In genomic region chr18:14432371-14432770, GRCh38 we compare ENCODE assay signal across 8 cellular contexts.
A peak's percentile ranks its signal among the peaks of the same experiment; 100 is the strongest.
DNase-seq lines count a peak whose midpoint lies in the region; ATAC-seq and TF ChIP-seq lines count a peak whose summit lies in the region.
"Not testable (repeated sequence)": the region's sequence is repeated elsewhere in the genome, so short reads cannot be mapped to it uniquely, and the experiment has no call there.

No MANE protein-coding gene starts in this region.

- TF ChIP-seq POLR2A in thyroid gland (IDR thresholded peaks at IDR 0.05) = not testable (repeated sequence)

- H3K27ac Mint-ChIP-seq in CD8-positive, alpha-beta T cell; activated CD4-positive, alpha-beta T cell treated with anti-CD3 and anti-CD28 coated beads for 36 hours; activated naive CD8-positive, alpha-beta T cell; immature natural killer cell; natural killer cell: not testable (repeated sequence)

- H2AFZ ChIP-seq in PC-9 = not testable (repeated sequence)

- ATAC-seq in CD8-positive, alpha-beta T cell; activated CD4-positive, alpha-beta T cell treated with anti-CD3 and anti-CD28 coated beads for 36 hours; activated T-cell treated with anti-CD3 and anti-CD28 coated beads, Interleukin-2, amount 50 U/mL, for 4 hours; natural killer cell: not testable (repeated sequence)

- H3K4me3 ChIP-seq in CD8-positive, alpha-beta T cell (ENCODE audit: low read depth, low read length); thyroid gland (replicated peaks in 1 of 3): not testable (repeated sequence)
- peak overlapping the region; percentile 35 for H3K4me3 ChIP-seq in PC-9

- H3K36me3 ChIP-seq in CD8-positive, alpha-beta T cell (ENCODE audit: insufficient read depth, low read length); PC-9 (ENCODE audit: low read depth); thyroid gland: not testable (repeated sequence)

- not testable (repeated sequence) for H3F3A ChIP-seq in PC-9 (ENCODE audit: insufficient read depth, low read depth)

- BruUV-seq in PC-9 (replicated peaks; lab: Mats Ljungman, UMichigan) = not testable (repeated sequence)

- H3K79me2 ChIP-seq in PC-9 (ENCODE audit: low read depth) = not testable (repeated sequence)

- H3K27me3 ChIP-seq in CD8-positive, alpha-beta T cell (ENCODE audit: insufficient read depth, low read length); PC-9 (ENCODE audit: insufficient read depth, low read depth); thyroid gland: not testable (repeated sequence)

- H3K4me1 Mint-ChIP-seq in CD8-positive, alpha-beta T cell (ENCODE audit: low read depth) = peaks cover 10% of the 10 kb centered on the region
- H3K4me1 Mint-ChIP-seq in activated CD4-positive, alpha-beta T cell treated with anti-CD3 and anti-CD28 coated beads for 36 hours; activated T-cell treated with anti-CD3 and anti-CD28 coated beads, Interleukin-2, amount 50 U/mL, for 4 hours (ENCODE audit: low read depth); activated naive CD8-positive, alpha-beta T cell (ENCODE audit: low read depth); immature natural killer cell; natural killer cell: not testable (repeated sequence)

- H3K9me3 ChIP-seq in CD8-positive, alpha-beta T cell (ENCODE audit: low read length); PC-9 (ENCODE audit: insufficient read depth, low read depth); thyroid gland: not testable (repeated sequence)

- peaks cover 11% of the 10 kb centered on the region for H3K27me3 Mint-ChIP-seq in CD8-positive, alpha-beta T cell (ENCODE audit: low read depth)
- H3K27me3 Mint-ChIP-seq in activated CD4-positive, alpha-beta T cell treated with anti-CD3 and anti-CD28 coated beads for 36 hours; activated T-cell treated with anti-CD3 and anti-CD28 coated beads, Interleukin-2, amount 50 U/mL, for 4 hours (ENCODE audit: low read depth); activated naive CD8-positive, alpha-beta T cell; immature natural killer cell (ENCODE audit: low read depth in 3 of 3); natural killer cell (ENCODE audit: low read depth in 2 of 2): not testable (repeated sequence)

- not testable (repeated sequence) for H3K27ac ChIP-seq in CD8-positive, alpha-beta T cell (ENCODE audit: low read depth, low read length); PC-9
- peak overlapping the region in 1 of 3 donors; percentile 57 for H3K27ac ChIP-seq in thyroid gland

- POLR2A ChIA-PET in CD8-positive, alpha-beta T cell (lab: Charles Lee); activated CD4-positive, alpha-beta T cell treated with anti-CD3 and anti-CD28 coated beads for 36 hours (lab: Charles Lee): not testable (repeated sequence)
- POLR2A ChIA-PET in PC-9 (lab: Charles Lee; ENCODE audit: unreplicated experiment) = interaction anchor here (0.6 kb wide), 1 partner anchor 591 kb away, joined by 12 read pairs; no protein-coding TSS in a partner anchor

- not testable (repeated sequence) for DNase-seq in CD8-positive, alpha-beta T cell; activated CD4-positive, alpha-beta T cell treated with anti-CD3 and anti-CD28 coated beads for 36 hours; activated T-cell treated with anti-CD3 and anti-CD28 coated beads, Interleukin-2, amount 50 U/mL, for 4 hours; immature natural killer cell; natural killer cell
- DNase-seq in PC-9 (peak; percentile 28 to 49), thyroid gland (peak; percentile 53 to 62)

- H3K4me2 ChIP-seq in PC-9 = peak overlapping the region; percentile 72

- TF ChIP-seq CTCF in CD8-positive, alpha-beta T cell (IDR thresholded peaks at IDR 0.05); PC-9 (conservative IDR thresholded peaks at IDR 0.05); natural killer cell (IDR thresholded peaks at IDR 0.05); thyroid gland (IDR thresholded peaks at IDR 0.05): not testable (repeated sequence)

- CTCF ChIA-PET in CD8-positive, alpha-beta T cell (lab: Charles Lee); PC-9 (lab: Charles Lee); activated CD4-positive, alpha-beta T cell treated with anti-CD3 and anti-CD28 coated beads for 36 hours (lab: Charles Lee): not testable (repeated sequence)

- H3K9me2 ChIP-seq in PC-9 (ENCODE audit: insufficient read depth) = not testable (repeated sequence)

- WGBS in thyroid gland, 2 donors = 51 to 57% methylated on average over 9 to 10 of the region's 10 CpGs

- intact Hi-C loops in CD8-positive, alpha-beta T cell (cut with DNase I, micrococcal nuclease); PC-9 (cut with micrococcal nuclease; ENCODE audit: unreplicated experiment); activated CD4-positive, alpha-beta T cell treated with anti-CD3 and anti-CD28 coated beads for 36 hours (cut with DNase I, micrococcal nuclease); natural killer cell (cut with micrococcal nuclease); thyroid gland (cut with DNase I): not testable (repeated sequence)

- H3K36me3 Mint-ChIP-seq in CD8-positive, alpha-beta T cell; activated CD4-positive, alpha-beta T cell treated with anti-CD3 and anti-CD28 coated beads for 36 hours (ENCODE audit: low read depth); activated T-cell treated with anti-CD3 and anti-CD28 coated beads, Interleukin-2, amount 50 U/mL, for 4 hours (ENCODE audit: insufficient read depth); activated naive CD8-positive, alpha-beta T cell; immature natural killer cell; natural killer cell: not testable (repeated sequence)

- not testable (repeated sequence) for H3K4me1 ChIP-seq in CD8-positive, alpha-beta T cell (ENCODE audit: insufficient read depth, low read length); PC-9 (replicated peaks; ENCODE audit: insufficient read depth); thyroid gland

- H3K9me3 Mint-ChIP-seq in CD8-positive, alpha-beta T cell; activated CD4-positive, alpha-beta T cell treated with anti-CD3 and anti-CD28 coated beads for 36 hours (ENCODE audit: low read depth); activated T-cell treated with anti-CD3 and anti-CD28 coated beads, Interleukin-2, amount 50 U/mL, for 4 hours; activated naive CD8-positive, alpha-beta T cell (ENCODE audit: low read depth); immature natural killer cell; natural killer cell: not testable (repeated sequence)

- peak overlapping the region; percentile 58 for H3K4me3 Mint-ChIP-seq in CD8-positive, alpha-beta T cell
- H3K4me3 Mint-ChIP-seq in activated CD4-positive, alpha-beta T cell treated with anti-CD3 and anti-CD28 coated beads for 36 hours = peak overlapping the region; percentile 15
- peak overlapping the region; percentile 40 for H3K4me3 Mint-ChIP-seq in activated T-cell treated with anti-CD3 and anti-CD28 coated beads, Interleukin-2, amount 50 U/mL, for 4 hours
- peak overlapping the region; percentile 58 for H3K4me3 Mint-ChIP-seq in activated naive CD8-positive, alpha-beta T cell
- H3K4me3 Mint-ChIP-seq in immature natural killer cell = peak overlapping the region; percentile 29 to 46 (median 43)
- peak overlapping the region; percentile 25 for H3K4me3 Mint-ChIP-seq in natural killer cell

- H4K20me1 ChIP-seq in PC-9 (ENCODE audit: insufficient read depth) = not testable (repeated sequence)
